Comparison of ENCODE assay signal across 14 cellular contexts in genomic region chr4:76515975-76516853, GRCh38.
DNase-seq lines count a peak whose midpoint lies in the region; ATAC-seq and TF ChIP-seq lines count a peak whose summit lies in the region.
"Had no signal": no experiment of that assay in that cellular context is flagged by ENCODE, and none has a peak within 500 bp of the region (broad histone marks: within the 10 kb centered on the region; RNA-seq: fewer than 3 reads in every experiment).

No MANE protein-coding gene starts in this region.

- no peaks in the 10 kb centered on the region for H3K9me3 ChIP-seq in effector memory CD4-positive, alpha-beta T cell (ENCODE audit: control insufficient read depth, low read length)
- H3K9me3 ChIP-seq: gastroesophageal sphincter, mucosa of descending colon, suprapubic skin had no signal

- H3K4me3 ChIP-seq in fibroblast of the aortic adventitia (ENCODE audit: low read depth, low read length) (no peak overlapping the region), brain microvascular endothelial cell (ENCODE audit: low read depth, low read length) (no peak overlapping the region)
- no peak overlapping the region for H3K4me3 ChIP-seq in effector memory CD4-positive, alpha-beta T cell (ENCODE audit: insufficient read depth, low read depth, low read length, poor library complexity, severe bottlenecking)
- H3K4me3 ChIP-seq: gastroesophageal sphincter, mucosa of descending colon, suprapubic skin had no signal

- H3K9me3 Mint-ChIP-seq in activated CD4-positive, alpha-beta T cell treated with anti-CD3 and anti-CD28 coated beads, Interleukin-2, amount 10 ng/mL, durations not matched to agents 24 days and 14 days = no peaks in the 10 kb centered on the region
- H3K9me3 Mint-ChIP-seq: central memory CD8-positive, alpha-beta T cell had no signal

- H3K4me3 Mint-ChIP-seq in activated CD4-positive, alpha-beta T cell treated with anti-CD3 and anti-CD28 coated beads, Interleukin-2, amount 10 ng/mL, durations not matched to agents 24 days and 14 days = no peak overlapping the region
- H3K4me3 Mint-ChIP-seq: central memory CD8-positive, alpha-beta T cell had no signal

- in situ Hi-C loops in brain microvascular endothelial cell (cut with HindIII; ENCODE audit: low pct_ligation_motif_present, low sequenced_read_pairs) = no loop called here

- no peaks in the 10 kb centered on the region for H3K36me3 ChIP-seq in effector memory CD4-positive, alpha-beta T cell (ENCODE audit: control insufficient read depth, insufficient read depth, low read length)
- no peaks in the 10 kb centered on the region for H3K36me3 ChIP-seq in brain microvascular endothelial cell (replicated peaks)
- H3K36me3 ChIP-seq: gastroesophageal sphincter, suprapubic skin had no signal

- H3K36me3 Mint-ChIP-seq in activated CD4-positive, alpha-beta T cell treated with anti-CD3 and anti-CD28 coated beads, Interleukin-2, amount 10 ng/mL, durations not matched to agents 24 days and 14 days (ENCODE audit: low read depth) = no peaks in the 10 kb centered on the region

- H3K27me3 ChIP-seq in effector memory CD4-positive, alpha-beta T cell (replicated peaks; ENCODE audit: control insufficient read depth, insufficient read depth, low read length, poor library complexity, severe bottlenecking) = no peaks in the 10 kb centered on the region
- no peaks in the 10 kb centered on the region for H3K27me3 ChIP-seq in brain microvascular endothelial cell (replicated peaks)
- H3K27me3 ChIP-seq: gastroesophageal sphincter, suprapubic skin had no signal

- H3K4me1 ChIP-seq in effector memory CD4-positive, alpha-beta T cell (ENCODE audit: control insufficient read depth, insufficient read depth, low read length, poor library complexity, severe bottlenecking) = no peaks in the 10 kb centered on the region

- ATAC-seq in GM18519 (IDR thresholded peaks at IDR 0.05; ENCODE audit: low FRiP score, unreplicated experiment) = peak; percentile 83
- ATAC-seq in GM21423 (IDR thresholded peaks at IDR 0.05; ENCODE audit: unreplicated experiment) = peak; percentile 68
- peak; percentile 58 for ATAC-seq in HG03196 (IDR thresholded peaks at IDR 0.05; ENCODE audit: unreplicated experiment)
- ATAC-seq: gastroesophageal sphincter, mucosa of descending colon had no signal

- H3K4me1 Mint-ChIP-seq in activated CD4-positive, alpha-beta T cell treated with anti-CD3 and anti-CD28 coated beads, Interleukin-2, amount 10 ng/mL, durations not matched to agents 24 days and 14 days = no peaks in the 10 kb centered on the region
- H3K4me1 Mint-ChIP-seq: central memory CD8-positive, alpha-beta T cell had no signal

- DNase-seq in fibroblast of the aortic adventitia (ENCODE audit: low read depth) = peak; percentile 17
- no peak for DNase-seq in effector memory CD4-positive, alpha-beta T cell
- DNase-seq in brain microvascular endothelial cell = no peak
- no peak for DNase-seq in NCI-H1048 (lab: John Stamatoyannopoulos, UW)
- no peak for DNase-seq in activated CD4-positive, alpha-beta T cell treated with anti-CD3 and anti-CD28 coated beads, Interleukin-2, amount 10 ng/mL, durations not matched to agents 24 days and 14 days
- DNase-seq: DMS53, mucosa of descending colon, NCI-H2081 had no signal

- H3K27ac ChIP-seq in effector memory CD4-positive, alpha-beta T cell (ENCODE audit: insufficient read depth, low read length, poor library complexity, severe bottlenecking) = no peak overlapping the region
- H3K27ac ChIP-seq in brain microvascular endothelial cell = no peak overlapping the region
- H3K27ac ChIP-seq: gastroesophageal sphincter, suprapubic skin had no signal

- intact Hi-C loops in activated CD4-positive, alpha-beta T cell treated with anti-CD3 and anti-CD28 coated beads, Interleukin-2, amount 10 ng/mL, durations not matched to agents 24 days and 14 days (cut with micrococcal nuclease) = no loop called here

- TF ChIP-seq CTCF in fibroblast of the aortic adventitia (IDR thresholded peaks at IDR 0.05; ENCODE audit: insufficient read depth, low read length) (no peak), brain microvascular endothelial cell (IDR thresholded peaks at IDR 0.05; ENCODE audit: low read depth, low read length, missing control alignments) (no peak)

- no peak overlapping the region for H3K27ac Mint-ChIP-seq in activated CD4-positive, alpha-beta T cell treated with anti-CD3 and anti-CD28 coated beads, Interleukin-2, amount 10 ng/mL, durations not matched to agents 24 days and 14 days

- H3K27me3 Mint-ChIP-seq in activated CD4-positive, alpha-beta T cell treated with anti-CD3 and anti-CD28 coated beads, Interleukin-2, amount 10 ng/mL, durations not matched to agents 24 days and 14 days = peaks cover 2% of the 10 kb centered on the region
